ENCODE assay signal across 8 cellular contexts in genomic region chr1:91022518-91022929, GRCh38. TPM values are rescaled to one million over a fixed set of nuclear protein-coding genes. Genes with fewer than 3 reads are reported as not detected.
DNase-seq lines count a peak whose midpoint lies in the region; ATAC-seq and TF ChIP-seq lines count a peak whose summit lies in the region.

No MANE protein-coding gene starts in this region.

- peak overlapping the region; percentile 97 for H2AFZ ChIP-seq in SK-N-SH (ENCODE audit: low read depth)

- ATAC-seq in SK-N-SH treated with all-trans-retinoic acid at 6 μM for 48 hours (no peak), RWPE2 (ENCODE audit: low read depth) (no peak), GM18502 (IDR thresholded peaks at IDR 0.05; ENCODE audit: poor library complexity, unreplicated experiment) (no peak)

- POLR2A ChIA-PET in SK-N-SH (lab: Yijun Ruan, JAX), result interaction anchor here (0.6 to 1.3 kb wide), 4 partner anchors 12 to 382 kb away, joined by 3 to 6 read pairs (median 4); partner anchors contain the start of gene HFM1

- peaks cover 10 to 20% of the 10 kb centered on the region in 2 experiments for H3K4me1 ChIP-seq in SK-N-SH (ENCODE audit: control insufficient read depth in 1 of 2, insufficient read depth in 2 of 2, low read depth in 1 of 2, low read length in 1 of 2)
- peaks cover 37% of the 10 kb centered on the region for H3K4me1 ChIP-seq in RWPE2 (ENCODE audit: insufficient read depth, poor library complexity, severe bottlenecking)
- H3K4me1 ChIP-seq in skeletal muscle satellite cell (ENCODE audit: control insufficient read depth, insufficient read depth, low read length), result peaks cover 11% of the 10 kb centered on the region

- peak overlapping the region; percentile 85 to 88 for H3K4me3 ChIP-seq in SK-N-SH (ENCODE audit: low read depth in 2 of 2, low read length in 1 of 2)
- H3K4me3 ChIP-seq in RWPE2 (ENCODE audit: severe bottlenecking), result peak overlapping the region; percentile 93
- H3K4me3 ChIP-seq in fibroblast of villous mesenchyme (ENCODE audit: low read depth, low read length), result peak overlapping the region; percentile 86
- peak overlapping the region; percentile 95 for H3K4me3 ChIP-seq in skeletal muscle satellite cell (ENCODE audit: low read length)

- H3F3A ChIP-seq in SK-N-SH (replicated peaks; ENCODE audit: insufficient read depth), result peaks cover 15% of the 10 kb centered on the region

- H3K9me2 ChIP-seq in SK-N-SH, result no peaks in the 10 kb centered on the region

- H3K9ac ChIP-seq in SK-N-SH (peak overlapping the region; percentile 98), skeletal muscle satellite cell (ENCODE audit: low read depth, low read length) (peak overlapping the region; percentile 97)

- H3K27me3 ChIP-seq in SK-N-SH (ENCODE audit: insufficient read depth) (no peaks in the 10 kb centered on the region), RWPE2 (ENCODE audit: insufficient read depth, poor library complexity, severe bottlenecking) (no peaks in the 10 kb centered on the region), skeletal muscle satellite cell (ENCODE audit: control insufficient read depth, insufficient read depth, low read length) (no peaks in the 10 kb centered on the region)

- 91% methylated on average over 6 of the region's 6 CpGs for WGBS in SK-N-SH (ENCODE audit: low lambda C conversion rate)

- H3K9me3 ChIP-seq in SK-N-SH, result no peaks in the 10 kb centered on the region
- no peaks in the 10 kb centered on the region for H3K9me3 ChIP-seq in RWPE2 (ENCODE audit: severe bottlenecking)
- no peaks in the 10 kb centered on the region for H3K9me3 ChIP-seq in skeletal muscle satellite cell (replicated peaks; ENCODE audit: low read length)

- H3K36me3 ChIP-seq in SK-N-SH (replicated peaks in 1 of 2; ENCODE audit: control insufficient read depth in 1 of 2, insufficient read depth in 2 of 2, low read length in 1 of 2) (peaks cover 8 to 12% of the 10 kb centered on the region in 2 experiments), RWPE2 (ENCODE audit: low read depth) (peaks cover 31% of the 10 kb centered on the region), skeletal muscle satellite cell (ENCODE audit: insufficient read depth, low read length) (peaks cover 7% of the 10 kb centered on the region)

- H3K27ac ChIP-seq in SK-N-SH (ENCODE audit: low read depth in 2 of 2, low read length in 1 of 2) (peak overlapping the region; percentile 98), RWPE2 (ENCODE audit: poor library complexity, severe bottlenecking) (peak overlapping the region; percentile 91)

- DNase-seq in SK-N-SH (no peak), RWPE2 (ENCODE audit: low spot score) (no peak), fibroblast of villous mesenchyme (ENCODE audit: low read depth) (no peak), T-helper 9 cell (no peak), NCI-H2081 treated with DMSO at 0.1 percent for 48 hours (lab: John Stamatoyannopoulos, UW) (no peak)

- CTCF ChIA-PET in SK-N-SH (lab: Yijun Ruan, JAX), result no interaction called here

- TF ChIP-seq CTCF in SK-N-SH (IDR thresholded peaks at IDR 0.05) (no peak), RWPE2 (IDR thresholded peaks at IDR 0.05; ENCODE audit: poor library complexity, severe bottlenecking) (no peak), fibroblast of villous mesenchyme (IDR thresholded peaks at IDR 0.05; ENCODE audit: insufficient read depth, low read depth, low read length) (no peak)

- H3K79me2 ChIP-seq in SK-N-SH (ENCODE audit: insufficient read depth), result peaks cover 44% of the 10 kb centered on the region

- peaks cover 19% of the 10 kb centered on the region for H4K20me1 ChIP-seq in SK-N-SH (ENCODE audit: insufficient read depth)

- TF ChIP-seq EP300 in SK-N-SH (IDR thresholded peaks at IDR 0.05; ENCODE audit: borderline replicate concordance in 1 of 2, low read depth in 1 of 2, low read length in 1 of 2), result no peak

- TF ChIP-seq RAD21 in SK-N-SH (IDR thresholded peaks at IDR 0.05; ENCODE audit: low read length), result no peak

- H3K4me2 ChIP-seq in SK-N-SH, result peak overlapping the region; percentile 91
- peak overlapping the region; percentile 99 for H3K4me2 ChIP-seq in skeletal muscle satellite cell (ENCODE audit: low read length)

TF ChIP-seq in SK-N-SH, 30 proteins besides CTCF, POLR2A, EP300 and RAD21:
- TF ChIP-seq MXI1 (IDR thresholded peaks at IDR 0.05; ENCODE audit: low read depth, low read length) (no peak), IRF3 (IDR thresholded peaks at IDR 0.05; ENCODE audit: low read depth, low read length) (no peak), SIN3A (IDR thresholded peaks at IDR 0.05; ENCODE audit: borderline replicate concordance, low read depth, low read length) (no peak), EZH2phosphoT487 (IDR thresholded peaks at IDR 0.05; ENCODE audit: borderline replicate concordance, low read depth) (no peak), NFIC (IDR thresholded peaks at IDR 0.05; ENCODE audit: borderline replicate concordance) (no peak), MEF2A (IDR thresholded peaks at IDR 0.05; ENCODE audit: borderline replicate concordance, low read depth) (no peak)
TF ChIP-seq in SK-N-SH: peak in this region for 0.

TF ChIP-seq in SK-N-SH treated with all-trans-retinoic acid at 6 μM for 48 hours, 23 proteins besides CTCF, POLR2A, EP300 and RAD21:
- TF ChIP-seq PATZ1 (CRISPR knock-in tag; IDR thresholded peaks at IDR 0.05; ENCODE audit: borderline replicate concordance), result no peak
- TF ChIP-seq ZNF70 (CRISPR knock-in tag; IDR thresholded peaks at IDR 0.05), result no peak
- no peak for TF ChIP-seq ZFP30 (CRISPR knock-in tag; IDR thresholded peaks at IDR 0.05)
- TF ChIP-seq CSRNP3 (CRISPR knock-in tag; IDR thresholded peaks at IDR 0.05), result no peak
- TF ChIP-seq ESRRG (CRISPR knock-in tag; IDR thresholded peaks at IDR 0.05), result no peak
- no peak for TF ChIP-seq TOX (CRISPR knock-in tag; IDR thresholded peaks at IDR 0.05; ENCODE audit: borderline replicate concordance)
- TF ChIP-seq TCF4 (CRISPR knock-in tag; IDR thresholded peaks at IDR 0.05; ENCODE audit: borderline replicate concordance), result no peak
- no peak for TF ChIP-seq CREB5 (CRISPR knock-in tag; IDR thresholded peaks at IDR 0.05; ENCODE audit: low read depth)
- no peak for TF ChIP-seq SNAI2 (CRISPR knock-in tag; IDR thresholded peaks at IDR 0.05)
TF ChIP-seq in SK-N-SH treated with all-trans-retinoic acid at 6 μM for 48 hours: peak in this region for 0.

RNA-seq across cellular contexts. Expression of gene ZNF644, which starts 0.7 kb away (rescaled TPM):
- 5.6 and 6.8 TPM in 2 replicates for polyA plus RNA-seq in SK-N-SH (2012; rRNA removed)
- 8.3 and 11.3 TPM in 2 replicates for polyA plus RNA-seq in SK-N-SH (2012; cell fraction: cytosol; rRNA removed)
- polyA plus RNA-seq in SK-N-SH (2012; cell fraction: nucleus; rRNA removed), result 4.1 and 11.0 TPM in 2 replicates
- total RNA-seq in fibroblast of villous mesenchyme, result 58.0 and 92.4 TPM in 2 replicates
- 39.5 and 46.4 TPM in 2 replicates for total RNA-seq in skeletal muscle satellite cell (2012; rRNA removed)
